12 cellular contexts compared by ENCODE assay signal in genomic region chr19:3335431-3336350, GRCh38. TPM values are rescaled to one million over a fixed set of nuclear protein-coding genes. Genes with fewer than 3 reads are reported as not detected.
A peak's percentile ranks its signal among the peaks of the same experiment; 100 is the strongest.
DNase-seq lines count a peak whose midpoint lies in the region; ATAC-seq and TF ChIP-seq lines count a peak whose summit lies in the region.
"Had no signal": no experiment of that assay in that cellular context is flagged by ENCODE, and none has a peak within 500 bp of the region (broad histone marks: within the 10 kb centered on the region; RNA-seq: fewer than 3 reads in every experiment).

No MANE protein-coding gene starts in this region.

- peaks cover 31% of the 10 kb centered on the region for H3K4me1 Mint-ChIP-seq in HFFc6 (ENCODE audit: low read depth)

- H3K4me1 ChIP-seq in esophagus (ENCODE audit: control insufficient read depth in 2 of 2, insufficient read depth in 2 of 2, low read length in 1 of 2) = peaks cover 13 to 25% of the 10 kb centered on the region in 2 donors
- H3K4me1 ChIP-seq in thoracic aorta (ENCODE audit: control insufficient read depth in 1 of 2, low read depth in 2 of 2) = peaks cover 35 to 62% of the 10 kb centered on the region in 2 donors

- H3K27me3 ChIP-seq in esophagus (ENCODE audit: control insufficient read depth in 1 of 2, insufficient read depth in 2 of 2, low read length in 2 of 2) (no peaks in the 10 kb centered on the region), thoracic aorta (replicated peaks; ENCODE audit: insufficient read depth) (no peaks in the 10 kb centered on the region)

- no peak for ATAC-seq in thoracic aorta (ENCODE audit: insufficient number of reproducible peaks, low FRiP score, low read depth)
- ATAC-seq in GM21390 (IDR thresholded peaks at IDR 0.05; ENCODE audit: unreplicated experiment) = no peak

- DNase-seq in HFFc6 (peak; percentile 30), medulla oblongata (ENCODE audit: extremely low spot score) (peak; percentile 25), thoracic aorta (ENCODE audit: low spot score) (peak; percentile 31), NCI-H128 (lab: John Stamatoyannopoulos, UW; ENCODE audit: unreplicated experiment) (no peak), NCI-H524 treated with DMSO at 0.1 percent for 48 hours (lab: John Stamatoyannopoulos, UW) (no peak), NCI-H774 (lab: John Stamatoyannopoulos, UW) (no peak)
- DNase-seq: activated B cell treated with CpG ODN at 0.5 μM for 24 hours; activated naive CD4-positive, alpha-beta T cell treated with anti-CD3 and anti-CD28 coated beads, Interleukin-2, amount 50 U/mL, for 16 hours; GDM1; naive B cell had no signal

- peak overlapping the region; percentile 53 for H3K4me3 Mint-ChIP-seq in HFFc6
- H3K4me3 Mint-ChIP-seq: activated B cell treated with CpG ODN at 0.5 μM for 24 hours, naive B cell had no signal

- H3K27me3 Mint-ChIP-seq in HFFc6 (ENCODE audit: insufficient read depth) = peaks cover 3% of the 10 kb centered on the region; the same call in 1 of the 2 replicates

- TF ChIP-seq CTCF in HFFc6 (IDR thresholded peaks at IDR 0.05) (no peak), thoracic aorta (IDR thresholded peaks at IDR 0.05) (no peak)

- H3K4me3 ChIP-seq in esophagus (ENCODE audit: low read depth in 1 of 2, low read length in 2 of 2) (no peak overlapping the region), thoracic aorta (peak overlapping the region; percentile 27)

- H3K36me3 ChIP-seq in esophagus (ENCODE audit: control insufficient read depth in 2 of 2, insufficient read depth in 2 of 2, low read length in 1 of 2) (no peaks in the 10 kb centered on the region), thoracic aorta (no peaks in the 10 kb centered on the region)

- 71 to 73% methylated on average over 15 of the region's 15 CpGs for WGBS in esophagus, 2 donors

- peak overlapping the region; percentile 93 for H3K27ac Mint-ChIP-seq in HFFc6
- H3K27ac Mint-ChIP-seq: activated B cell treated with CpG ODN at 0.5 μM for 24 hours had no signal

- H3K27ac ChIP-seq in esophagus (ENCODE audit: low read depth in 2 of 2, low read length in 1 of 2) = peak overlapping the region; percentile 72 to 88
- peak overlapping the region; percentile 92 to 99 for H3K27ac ChIP-seq in thoracic aorta

- no peaks in the 10 kb centered on the region for H3K9me3 ChIP-seq in esophagus (ENCODE audit: control insufficient read depth in 2 of 2, insufficient read depth in 1 of 2, low read depth in 1 of 2, low read length in 1 of 2)
- H3K9me3 ChIP-seq in thoracic aorta = no peaks in the 10 kb centered on the region

- H3K36me3 Mint-ChIP-seq in HFFc6 (ENCODE audit: low read depth) = no peaks in the 10 kb centered on the region
- H3K36me3 Mint-ChIP-seq: naive B cell had no signal

- H3K9me3 Mint-ChIP-seq in HFFc6 = no peaks in the 10 kb centered on the region
- H3K9me3 Mint-ChIP-seq: activated B cell treated with CpG ODN at 0.5 μM for 24 hours, naive B cell had no signal

RNA-seq across cellular contexts. Expression of gene NFIC, which starts 30.7 kb away (rescaled TPM):
- total RNA-seq in HFFc6 (2021; fragmentation: NEBNext Ultra II Directional; extraction: Animal tissue kit (Norgen Biotek cat#: 25700)) = 100 to 1,000 TPM; 186 to 219 (median 211) TPM
- polyA plus RNA-seq in esophagus = 10 to 100 TPM; 15.4 to 48.1 TPM
- 100 to 1,000 TPM; 178 to 203 TPM for total RNA-seq in thoracic aorta

Comparison
In these comparisons a context has a peak if more than half of its experiments do, and no peak if none do; other contexts are left out.
1. DNase-seq: peak in HFFc6 (single experiment), medulla oblongata (single experiment) and thoracic aorta (single experiment); none in NCI-H128 (single experiment), NCI-H524 treated with DMSO at 0.1 percent for 48 hours (single experiment) and NCI-H774 (single experiment).